ENCODE assay signal across 1 cellular context in genomic region chr19:39996811-39997594, GRCh38.
TF ChIP-seq lines count a peak whose summit lies in the region.

TSS of gene ZNF546 (plus strand) at chr19:39997060. CDS start at chr19:39998327, 1,267 bp downstream.

TF ChIP-seq in GM12878, 131 proteins besides CTCF, POLR2A, EP300 and RAD21 (continued from another document):
- TF ChIP-seq, protein P1, sequence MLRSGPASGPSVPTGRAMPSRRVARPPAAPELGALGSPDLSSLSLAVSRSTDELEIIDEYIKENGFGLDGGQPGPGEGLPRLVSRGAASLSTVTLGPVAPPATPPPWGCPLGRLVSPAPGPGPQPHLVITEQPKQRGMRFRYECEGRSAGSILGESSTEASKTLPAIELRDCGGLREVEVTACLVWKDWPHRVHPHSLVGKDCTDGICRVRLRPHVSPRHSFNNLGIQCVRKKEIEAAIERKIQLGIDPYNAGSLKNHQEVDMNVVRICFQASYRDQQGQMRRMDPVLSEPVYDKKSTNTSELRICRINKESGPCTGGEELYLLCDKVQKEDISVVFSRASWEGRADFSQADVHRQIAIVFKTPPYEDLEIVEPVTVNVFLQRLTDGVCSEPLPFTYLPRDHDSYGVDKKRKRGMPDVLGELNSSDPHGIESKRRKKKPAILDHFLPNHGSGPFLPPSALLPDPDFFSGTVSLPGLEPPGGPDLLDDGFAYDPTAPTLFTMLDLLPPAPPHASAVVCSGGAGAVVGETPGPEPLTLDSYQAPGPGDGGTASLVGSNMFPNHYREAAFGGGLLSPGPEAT (IDR thresholded peaks at IDR 0.05; ENCODE audit: low read depth): no peak; the same call in 1 of the 2 replicates
- TF ChIP-seq IKZF1 (conservative IDR thresholded peaks at IDR 0.05) (peak; percentile 87; the same call in 1 of the 2 replicates), EZH2 (IDR thresholded peaks at IDR 0.05; ENCODE audit: borderline replicate concordance, control insufficient read depth, low read depth, low read length) (no peak), NR2F1 (conservative IDR thresholded peaks at IDR 0.05) (no peak; the same call in 1 of the 2 replicates), EGR1 (IDR thresholded peaks at IDR 0.05; ENCODE audit: borderline replicate concordance in 1 of 2, low read depth in 2 of 2, low read length in 2 of 2) (peak in 1 of 2 experiments; percentile 40; a peak in 1 of 3 replicates), ATF7 (IDR thresholded peaks at IDR 0.05; ENCODE audit: low read depth) (peak; percentile 13; the same call in 1 of the 2 replicates), JUNB (IDR thresholded peaks at IDR 0.05) (no peak)
